In genomic region chr15:37001436-37001835, GRCh38 we compare ENCODE assay signal across 7 cellular contexts.
"Had no signal": no experiment of that assay in that cellular context is flagged by ENCODE, and none has a peak within 500 bp of the region (broad histone marks: within the 10 kb centered on the region; RNA-seq: fewer than 3 reads in every experiment).

No MANE protein-coding gene starts in this region.

- DNase-seq: GOT3, HFFc6, KBM-7 had no signal

- ATAC-seq: HCT116, HepG2 had no signal

- H3K27ac ChIP-seq: HL-60 had no signal

- H3K4me1 ChIP-seq: HAP-1 had no signal

- H3K4me3 ChIP-seq: HAP-1 had no signal

- H3K9me3 ChIP-seq: HAP-1 had no signal
